8 cellular contexts compared by ENCODE assay signal in genomic region chr14:89425931-89426330, GRCh38. TPM values are rescaled to one million over a fixed set of nuclear protein-coding genes. Genes with fewer than 3 reads are reported as not detected.
DNase-seq lines count a peak whose midpoint lies in the region; ATAC-seq and TF ChIP-seq lines count a peak whose summit lies in the region.
"Had no signal": no experiment of that assay in that cellular context is flagged by ENCODE, and none has a peak within 500 bp of the region (broad histone marks: within the 10 kb centered on the region; RNA-seq: fewer than 3 reads in every experiment).

No MANE protein-coding gene starts in this region.

- no peaks in the 10 kb centered on the region for H4K20me1 ChIP-seq in osteoblast (ENCODE audit: insufficient read depth, low read length)

- peak overlapping the region; percentile 8 for H3K4me2 ChIP-seq in osteoblast (ENCODE audit: insufficient read depth, low read length)

- H3K9me3 ChIP-seq in adipocyte (ENCODE audit: control insufficient read depth, low read length) (no peaks in the 10 kb centered on the region), osteoblast (ENCODE audit: low read depth, low read length) (no peaks in the 10 kb centered on the region)

- no peaks in the 10 kb centered on the region for H3K36me3 ChIP-seq in adipocyte (ENCODE audit: control insufficient read depth, insufficient read depth, low read length, severe bottlenecking)
- H3K36me3 ChIP-seq in osteoblast (ENCODE audit: insufficient read depth, low read length) = no peaks in the 10 kb centered on the region

- peak; percentile 20 for ATAC-seq in GM18867 (IDR thresholded peaks at IDR 0.05; ENCODE audit: unreplicated experiment)
- ATAC-seq in HG03045 (IDR thresholded peaks at IDR 0.05; ENCODE audit: unreplicated experiment) = peak; percentile 37
- no peak for ATAC-seq in HG03175 (IDR thresholded peaks at IDR 0.05; ENCODE audit: unreplicated experiment)
- no peak for ATAC-seq in GM19328 (IDR thresholded peaks at IDR 0.05; ENCODE audit: unreplicated experiment)

- no peaks in the 10 kb centered on the region for H3K27me3 ChIP-seq in adipocyte (replicated peaks; ENCODE audit: control insufficient read depth, insufficient read depth, low read length)
- peaks cover 18% of the 10 kb centered on the region for H3K27me3 ChIP-seq in osteoblast (ENCODE audit: insufficient read depth, low read length)

- H2AFZ ChIP-seq in osteoblast (ENCODE audit: low read length) = no peak overlapping the region
- H2AFZ ChIP-seq: parathyroid adenoma had no signal

- H3K4me3 ChIP-seq in adipocyte (ENCODE audit: low read length) = no peak overlapping the region
- no peak overlapping the region for H3K4me3 ChIP-seq in osteoblast (ENCODE audit: insufficient read depth, low read length)

- H3K9ac ChIP-seq in adipocyte (ENCODE audit: low read length) = no peak overlapping the region
- H3K9ac ChIP-seq: parathyroid adenoma had no signal

- DNase-seq in adipocyte (ENCODE audit: low read depth) (peak; percentile 89), osteoblast (ENCODE audit: insufficient read length, low spot score, missing footprints) (peak; percentile 92), nucleus accumbens (lab: John Stamatoyannopoulos, UW) (no peak)

- no peak for TF ChIP-seq CTCF in osteoblast (IDR thresholded peaks at IDR 0.05; ENCODE audit: extremely low read depth, low read depth, low read length)

- peak overlapping the region; percentile 40 for H3K27ac ChIP-seq in osteoblast (ENCODE audit: low read depth, low read length)
- H3K27ac ChIP-seq: parathyroid adenoma had no signal

- H3K4me1 ChIP-seq in adipocyte (ENCODE audit: control insufficient read depth, insufficient read depth, low read length) (peaks cover 62% of the 10 kb centered on the region), osteoblast (ENCODE audit: insufficient read depth, low read length) (peaks cover 45% of the 10 kb centered on the region)

- H3K79me2 ChIP-seq in osteoblast (ENCODE audit: insufficient read depth, low read length) = no peaks in the 10 kb centered on the region

RNA-seq across cellular contexts. Expression of gene FOXN3, which starts 8.9 kb away (rescaled TPM):
- 44.5 and 49.9 TPM in 2 replicates for total RNA-seq in osteoblast

Comparison
In these comparisons a context has a peak if more than half of its experiments do, and no peak if none do; other contexts are left out.
1. ATAC-seq: peak in GM18867 (single experiment) and HG03045 (single experiment); none in HG03175 (single experiment) and GM19328 (single experiment).
2. DNase-seq: peak in adipocyte (single experiment) and osteoblast (single experiment); none in nucleus accumbens (0 of 56).